1 cellular context compared by ENCODE assay signal in genomic region chr7:36598056-36598675, GRCh38.
TF ChIP-seq lines count a peak whose summit lies in the region.

No MANE protein-coding gene starts in this region.

TF ChIP-seq in HCT116, 20 proteins besides CTCF, POLR2A, EP300 and RAD21 (continued from another document):
- TF ChIP-seq REST (IDR thresholded peaks at IDR 0.05; ENCODE audit: low read depth), result peak; percentile 33; the same call in 1 of the 2 replicates
- TF ChIP-seq ATF3 (IDR thresholded peaks at IDR 0.05), result no peak
- no peak for TF ChIP-seq TCF7L2 (IDR thresholded peaks at IDR 0.05; ENCODE audit: borderline replicate concordance, extremely low read depth, insufficient read depth, insufficient read length)
- no peak for TF ChIP-seq POLR2AphosphoS5 (IDR thresholded peaks at IDR 0.05; ENCODE audit: low read depth, low read length)
